In the genomic region with DNA sequence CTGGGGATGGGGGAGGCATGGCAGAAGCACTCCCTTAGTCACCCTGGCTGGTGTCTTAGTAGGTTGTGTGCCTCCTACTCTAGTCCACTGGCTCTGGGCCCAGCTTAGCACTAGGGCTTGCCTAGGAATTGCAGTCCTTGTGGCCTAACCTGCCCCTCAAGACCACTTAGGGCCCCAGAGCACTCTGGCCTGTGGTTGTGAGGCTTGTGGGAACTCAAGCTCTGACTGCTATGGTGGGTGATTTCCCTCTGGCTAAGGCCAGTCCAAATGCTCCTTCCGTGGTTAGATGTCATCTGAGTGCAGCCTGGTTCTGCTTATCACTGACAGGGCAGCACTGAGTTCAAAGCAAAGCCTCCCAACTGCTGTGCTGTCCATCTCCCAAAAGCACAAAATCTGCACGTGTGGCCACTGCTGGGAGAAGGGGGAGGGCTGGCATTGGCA, we compare ENCODE assay signal across 1 cellular context.
TF ChIP-seq lines count a peak whose summit lies in the region.

No MANE protein-coding gene starts in this region.

TF ChIP-seq in IMR-90, 13 proteins besides CTCF, POLR2A, EP300 and RAD21 (continued from another document):
- TF ChIP-seq MAFK (IDR thresholded peaks at IDR 0.05; ENCODE audit: low read depth, low read length) (no peak), CEBPB (IDR thresholded peaks at IDR 0.05; ENCODE audit: low read depth, low read length) (no peak), BHLHE40 (IDR thresholded peaks at IDR 0.05; ENCODE audit: low read depth, low read length) (no peak), RCOR1 (IDR thresholded peaks at IDR 0.05; ENCODE audit: insufficient replicate concordance, low read length) (no peak)
